Comparison of ENCODE assay signal across 19 cellular contexts in the genomic region with DNA sequence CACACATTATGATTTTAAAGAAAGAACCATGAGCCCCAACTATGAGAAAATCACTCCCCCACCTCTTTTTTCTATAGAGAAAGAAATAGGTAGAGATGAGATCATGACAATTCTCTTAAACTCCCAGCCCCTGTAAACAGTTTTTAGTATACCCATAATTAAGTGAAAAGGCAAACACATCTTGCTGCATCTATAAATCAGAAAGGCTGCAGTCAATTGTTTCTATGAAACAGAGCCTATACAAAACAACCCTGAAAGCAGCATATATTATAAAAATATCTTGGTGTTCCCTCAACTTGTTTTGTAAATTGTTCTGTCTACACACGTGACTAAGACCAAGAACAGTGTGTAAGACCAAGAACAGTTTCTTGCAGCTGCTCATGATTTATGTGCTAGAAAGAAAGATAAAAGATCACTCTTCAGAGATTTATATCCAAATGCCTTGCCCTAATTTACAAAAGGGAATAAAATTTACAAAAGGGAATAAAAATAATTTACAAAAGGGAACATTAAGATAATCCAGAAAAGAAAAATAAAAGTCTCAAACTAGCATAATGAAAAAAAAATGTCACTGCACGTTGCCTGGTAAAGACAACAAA. TPM values are rescaled to one million over a fixed set of nuclear protein-coding genes. Genes with fewer than 3 reads are reported as not detected.
DNase-seq lines count a peak whose midpoint lies in the region; ATAC-seq and TF ChIP-seq lines count a peak whose summit lies in the region.
"Had no signal": no experiment of that assay in that cellular context is flagged by ENCODE, and none has a peak within 500 bp of the region (broad histone marks: within the 10 kb centered on the region; RNA-seq: fewer than 3 reads in every experiment).

No MANE protein-coding gene starts in this region.

- intact Hi-C loops in lower lobe of right lung (cut with DNase I) = no loop called here
- intact Hi-C loops in transverse colon (cut with DNase I; ENCODE audit: low total_unique reads) = loop anchor here (10.0 kb wide), 1 partner anchor 431 kb away; the partner anchor contains the start of genes CEP290 and TMTC3

- no peaks in the 10 kb centered on the region for H3K36me3 ChIP-seq in lower lobe of right lung
- no peaks in the 10 kb centered on the region for H3K36me3 ChIP-seq in transverse colon
- H3K36me3 ChIP-seq: breast epithelium had no signal

- ATAC-seq in lower lobe of right lung = no peak
- no peak for ATAC-seq in GM21717 (IDR thresholded peaks at IDR 0.05; ENCODE audit: unreplicated experiment)
- ATAC-seq: GM23338, Right ventricle myocardium inferior, sciatic nerve had no signal

- no peak for TF ChIP-seq EP300 in transverse colon (IDR thresholded peaks at IDR 0.05; ENCODE audit: low read depth)

- H3K4me3 ChIP-seq in lower lobe of right lung (peak overlapping the region; percentile 82), transverse colon (peak overlapping the region in 1 of 4 donors; percentile 11)
- H3K4me3 ChIP-seq: breast epithelium, GM23338, lung had no signal

- H3K27me3 ChIP-seq in lower lobe of right lung (ENCODE audit: low read depth) = no peaks in the 10 kb centered on the region
- no peaks in the 10 kb centered on the region for H3K27me3 ChIP-seq in transverse colon
- H3K27me3 ChIP-seq: breast epithelium had no signal

- H3K9me3 ChIP-seq in lower lobe of right lung (no peaks in the 10 kb centered on the region), transverse colon (no peaks in the 10 kb centered on the region)
- H3K9me3 ChIP-seq: breast epithelium had no signal

- no peak for TF ChIP-seq CTCF in lower lobe of right lung (IDR thresholded peaks at IDR 0.05)
- no peak for TF ChIP-seq CTCF in transverse colon (IDR thresholded peaks at IDR 0.05)

- H3K27ac ChIP-seq in lower lobe of right lung (peak overlapping the region; percentile 2), transverse colon (peak overlapping the region; percentile 86 to 92 (median 90))

- 16 to 17% methylated on average over 2 of the region's 2 CpGs for WGBS in transverse colon (ENCODE audit: low coverage in 1 of 2), 2 donors

- DNase-seq in NCI-H2107 treated with DMSO at 0.1 percent for 48 hours (lab: John Stamatoyannopoulos, UW; ENCODE audit: unreplicated experiment) (peak; percentile 79), NCI-H2107 (lab: John Stamatoyannopoulos, UW) (no peak), amniotic epithelial cell (ENCODE audit: low read depth) (peak; percentile 61), lower lobe of right lung (no peak), transverse colon (no peak), SKM-1 (lab: John Stamatoyannopoulos, UW; ENCODE audit: unreplicated experiment) (no peak)
- DNase-seq in activated CD4-positive, CD25-positive, alpha-beta regulatory T cell treated with anti-CD3 and anti-CD28 coated beads, Interleukin-2, amount 50 U/mL, for 72 hours = no peak
- DNase-seq: activated CD4-positive, alpha-beta T cell treated with anti-CD3 and anti-CD28 coated beads for 1 hour; activated CD8-positive, alpha-beta memory T cell treated with anti-CD3 and anti-CD28 coated beads, Interleukin-2, amount 50 U/mL, for 4 hours; activated naive CD4-positive, alpha-beta T cell treated with anti-CD3 and anti-CD28 coated beads, Interleukin-2, amount 10 ng/mL, durations not matched to agents 7 days and 5 days; NCI-H187; stimulated activated CD4-positive, alpha-beta T cell treated with anti-CD3 and anti-CD28 coated beads, Interleukin-2, amount 100 ng/mL, for 48 hours; stimulated activated CD8-positive, alpha-beta memory T cell treated with anti-CD3 and anti-CD28 coated beads, Interleukin-4, amount 100 ng/mL, for 48 hours had no signal

- H3K4me1 ChIP-seq in lower lobe of right lung (peaks cover 45% of the 10 kb centered on the region), transverse colon (peaks cover 3 to 76% (median 45%) of the 10 kb centered on the region in 4 donors)
- H3K4me1 ChIP-seq: breast epithelium had no signal

- TF ChIP-seq POLR2A in transverse colon (IDR thresholded peaks at IDR 0.05) = no peak

- in situ Hi-C loops in transverse colon (cut with MboI; ENCODE audit: low pct_ligation_motif_present in 1 of 4, low pct_unique_long_range_greater_than_20kb in 1 of 4, low sequenced_read_pairs in 3 of 4) = loop anchor here (25.0 kb wide), 1 partner anchor 412 kb away; no protein-coding TSS in a partner anchor

RNA-seq across cellular contexts. Expression of gene KITLG, which starts 4.8 kb away (rescaled TPM):
- total RNA-seq in lower lobe of right lung (77.5 TPM), transverse colon (10 to 100 TPM; 10.5 to 44.6 (median 29.1) TPM)

Comparison
In these comparisons a context has a peak if more than half of its experiments do, and no peak if none do; other contexts are left out.
1. DNase-seq: peak in NCI-H2107 treated with DMSO at 0.1 percent for 48 hours (single experiment) and amniotic epithelial cell (single experiment); none in NCI-H2107 (single experiment), lower lobe of right lung (single experiment), transverse colon (single experiment), activated CD4-positive, CD25-positive, alpha-beta regulatory T cell treated with anti-CD3 and anti-CD28 coated beads, Interleukin-2, amount 50 U/mL, for 72 hours (single experiment) and SKM-1 (single experiment).